Comparison of ENCODE assay signal across 35 cellular contexts in the genomic region with DNA sequence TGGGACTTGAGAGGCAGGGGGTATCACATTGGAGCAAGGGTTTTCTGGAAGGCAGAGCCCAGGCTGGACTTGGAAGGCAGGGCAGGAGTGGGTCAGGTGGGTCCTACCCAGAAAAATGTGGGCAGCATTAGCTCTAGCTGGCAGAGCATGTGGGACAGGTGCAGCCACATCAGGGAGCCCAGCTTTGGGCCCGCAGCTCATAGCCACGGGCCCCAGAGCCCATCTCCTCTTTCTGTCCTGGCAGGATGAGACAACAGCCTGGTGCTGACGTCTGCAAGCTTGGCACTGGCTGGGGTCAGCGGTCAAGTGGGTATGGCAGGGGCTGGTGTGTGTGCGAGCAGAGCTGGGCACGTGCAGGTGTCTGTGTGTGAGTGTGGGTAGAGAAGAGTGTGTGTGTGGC.
A peak's percentile ranks its signal among the peaks of the same experiment; 100 is the strongest.
DNase-seq lines count a peak whose midpoint lies in the region; ATAC-seq and TF ChIP-seq lines count a peak whose summit lies in the region.
"Had no signal": no experiment of that assay in that cellular context is flagged by ENCODE, and none has a peak within 500 bp of the region (broad histone marks: within the 10 kb centered on the region; RNA-seq: fewer than 3 reads in every experiment).

No MANE protein-coding gene starts in this region.

- H3K9me3 Mint-ChIP-seq in nephron progenitor cell, result no peaks in the 10 kb centered on the region
- no peaks in the 10 kb centered on the region for H3K9me3 Mint-ChIP-seq in activated T-cell treated with anti-CD3 and anti-CD28 coated beads, Interleukin-2, amount 50 U/mL, for 72 hours
- H3K9me3 Mint-ChIP-seq: activated naive CD4-positive, alpha-beta T cell treated with anti-CD3 and anti-CD28 coated beads, Interleukin-2, amount 50 U/mL, for 72 hours; activated T-helper 17 cell treated with anti-CD3 and anti-CD28 coated beads, Interleukin-2, amount 50 U/mL, for 72 hours; endodermal cell; stimulated activated naive CD8-positive, alpha-beta T cell treated with anti-CD3 and anti-CD28 coated beads, Interleukin-15, Interleukin-2, amounts not matched to agents 100 ng/mL and 50 ng/mL, for 24 hours had no signal

- BruUV-seq in A673 (replicated peaks; lab: Mats Ljungman, UMichigan), result no TSS peak

- H3K4me1 ChIP-seq in colonic mucosa (no peaks in the 10 kb centered on the region), vagina (no peaks in the 10 kb centered on the region), A673 (ENCODE audit: insufficient read depth, low read length, poor library complexity, severe bottlenecking) (no peaks in the 10 kb centered on the region)
- H3K4me1 ChIP-seq: breast epithelium, HAP-1, left lung, SJCRH30, uterus had no signal

- H3K36me3 ChIP-seq in colonic mucosa (no peaks in the 10 kb centered on the region), vagina (no peaks in the 10 kb centered on the region), A673 (ENCODE audit: insufficient read depth, low read length, poor library complexity, severe bottlenecking) (no peaks in the 10 kb centered on the region)
- H3K36me3 ChIP-seq: breast epithelium, HAP-1, left lung, SJCRH30, thoracic aorta, uterus had no signal

- no peaks in the 10 kb centered on the region for H3K36me3 Mint-ChIP-seq in nephron progenitor cell (ENCODE audit: low read depth)
- H3K36me3 Mint-ChIP-seq in activated T-cell treated with anti-CD3 and anti-CD28 coated beads, Interleukin-2, amount 50 U/mL, for 72 hours (ENCODE audit: insufficient read depth in 2 of 2), result no peaks in the 10 kb centered on the region
- H3K36me3 Mint-ChIP-seq: activated naive CD4-positive, alpha-beta T cell treated with anti-CD3 and anti-CD28 coated beads, Interleukin-2, amount 50 U/mL, for 72 hours; CD4-positive, alpha-beta memory T cell; naive thymus-derived CD8-positive, alpha-beta T cell had no signal

- intact Hi-C loops in colonic mucosa (cut with DNase I), result no loop called here
- intact Hi-C loops in vagina (cut with DNase I), result no loop called here
- intact Hi-C loops in A673 (cut with micrococcal nuclease; ENCODE audit: unreplicated experiment), result no loop called here

- CTCF ChIA-PET in A673 (lab: Charles Lee), result no interaction called here

- H3K27me3 ChIP-seq in colonic mucosa, result no peaks in the 10 kb centered on the region
- no peaks in the 10 kb centered on the region for H3K27me3 ChIP-seq in vagina
- no peaks in the 10 kb centered on the region for H3K27me3 ChIP-seq in A673 (replicated peaks; ENCODE audit: insufficient read depth, low read depth, low read length, poor library complexity)
- H3K27me3 ChIP-seq: breast epithelium, uterus had no signal

- H3K9me3 ChIP-seq in colonic mucosa (no peaks in the 10 kb centered on the region), vagina (no peaks in the 10 kb centered on the region), A673 (ENCODE audit: low read depth, low read length, poor library complexity, severe bottlenecking) (no peaks in the 10 kb centered on the region)
- H3K9me3 ChIP-seq: breast epithelium, HAP-1, left lung, SJCRH30, thoracic aorta, uterus had no signal

- no peak for TF ChIP-seq POLR2A in vagina (IDR thresholded peaks at IDR 0.05)

- peaks cover 14% of the 10 kb centered on the region for H3K27me3 Mint-ChIP-seq in nephron progenitor cell (ENCODE audit: low read depth, poor library complexity)
- H3K27me3 Mint-ChIP-seq in activated T-cell treated with anti-CD3 and anti-CD28 coated beads, Interleukin-2, amount 50 U/mL, for 72 hours (ENCODE audit: low read depth), result peaks cover 33% of the 10 kb centered on the region

- H3K4me1 Mint-ChIP-seq in nephron progenitor cell, result no peaks in the 10 kb centered on the region
- no peaks in the 10 kb centered on the region for H3K4me1 Mint-ChIP-seq in activated T-cell treated with anti-CD3 and anti-CD28 coated beads, Interleukin-2, amount 50 U/mL, for 72 hours (ENCODE audit: low read depth)
- H3K4me1 Mint-ChIP-seq: activated T-helper 17 cell treated with anti-CD3 and anti-CD28 coated beads, Interleukin-2, amount 50 U/mL, for 72 hours; B cell; CD4-positive, alpha-beta memory T cell; naive thymus-derived CD8-positive, alpha-beta T cell had no signal

- no peak for ATAC-seq in activated T-cell treated with anti-CD3 and anti-CD28 coated beads, Interleukin-2, amount 50 U/mL, for 72 hours (replicated peaks in 1 of 2)
- ATAC-seq: activated naive CD4-positive, alpha-beta T cell treated with anti-CD3 and anti-CD28 coated beads, Interleukin-2, amount 50 U/mL, for 72 hours; activated T-helper 17 cell treated with anti-CD3 and anti-CD28 coated beads, Interleukin-2, amount 50 U/mL, for 72 hours; K562; left lung; naive thymus-derived CD8-positive, alpha-beta T cell had no signal

- TF ChIP-seq CTCF in colonic mucosa (IDR thresholded peaks at IDR 0.05) (no peak), nephron progenitor cell (IDR thresholded peaks at IDR 0.05) (no peak), vagina (IDR thresholded peaks at IDR 0.05) (no peak), A673 (conservative IDR thresholded peaks at IDR 0.05; ENCODE audit: low read depth, low read length) (no peak)

- DNase-seq in activated effector memory CD4-positive, alpha-beta T cell treated with anti-CD3 and anti-CD28 coated beads, Interleukin-2, amount 50 U/mL, for 16 hours, result peak; percentile 43
- DNase-seq in activated effector memory CD4-positive, alpha-beta T cell treated with Interleukin-2 at 50 U/mL for 16 hours, result no peak
- DNase-seq in colonic mucosa, result peak; percentile 8
- DNase-seq in nephron progenitor cell, result no peak
- DNase-seq in vagina (ENCODE audit: extremely low spot score in 2 of 2), result peak; percentile 37 to 74
- DNase-seq in A673 (ENCODE audit: low spot score), result no peak
- no peak for DNase-seq in activated T-cell treated with anti-CD3 and anti-CD28 coated beads, Interleukin-2, amount 50 U/mL, for 72 hours
- DNase-seq in activated naive CD4-positive, alpha-beta T cell treated with anti-CD3 and anti-CD28 coated beads, Interleukin-2, amount 50 U/mL, for 16 hours, result no peak
- DNase-seq: ACHN; activated CD4-positive, alpha-beta T cell treated with anti-CD3 and anti-CD28 coated beads for 4 hours; anterior cingulate cortex; CD4-positive, alpha-beta memory T cell; glutamatergic neuron; left lung; naive thymus-derived CD8-positive, alpha-beta T cell; NCI-H1105; NCI-H187 treated with DMSO at 0.1 percent for 48 hours; NCI-H2171 treated with DMSO at 0.1 percent for 48 hours; NCI-H510A treated with DMSO at 0.1 percent for 48 hours; retina; RPMI8226; SJCRH30; stimulated activated CD4-positive, alpha-beta T cell treated with anti-CD3 and anti-CD28 coated beads, Interleukin-1b, Interleukin-23, amount 100 ng/mL, for 48 hours; T1000; uterus; WERI-Rb-1 had no signal

- POLR2A ChIA-PET in A673 (lab: Charles Lee; ENCODE audit: low non-redundant PET), result no interaction called here

- H3K9ac ChIP-seq in colonic mucosa (ENCODE audit: low read depth in 2 of 2, low read length in 2 of 2), result no peak overlapping the region

- no peak overlapping the region for H3K4me3 Mint-ChIP-seq in nephron progenitor cell
- no peak overlapping the region for H3K4me3 Mint-ChIP-seq in activated T-cell treated with anti-CD3 and anti-CD28 coated beads, Interleukin-2, amount 50 U/mL, for 72 hours
- H3K4me3 Mint-ChIP-seq: activated T-helper 17 cell treated with anti-CD3 and anti-CD28 coated beads, Interleukin-2, amount 50 U/mL, for 72 hours; B cell; CD4-positive, alpha-beta memory T cell; endodermal cell; naive thymus-derived CD8-positive, alpha-beta T cell; stimulated activated naive CD8-positive, alpha-beta T cell treated with anti-CD3 and anti-CD28 coated beads, Interleukin-15, Interleukin-2, amounts not matched to agents 100 ng/mL and 50 ng/mL, for 24 hours had no signal

- H3K27ac ChIP-seq in colonic mucosa (no peak overlapping the region), vagina (no peak overlapping the region), A673 (ENCODE audit: low read depth, low read length, poor library complexity, severe bottlenecking) (no peak overlapping the region)
- H3K27ac ChIP-seq: breast epithelium, left lung, SJCRH30, thoracic aorta, uterus, WERI-Rb-1 had no signal

- H3K27ac Mint-ChIP-seq in nephron progenitor cell, result peak overlapping the region; percentile 68
- H3K27ac Mint-ChIP-seq in activated T-cell treated with anti-CD3 and anti-CD28 coated beads, Interleukin-2, amount 50 U/mL, for 72 hours, result no peak overlapping the region
- H3K27ac Mint-ChIP-seq: activated naive CD4-positive, alpha-beta T cell treated with anti-CD3 and anti-CD28 coated beads, Interleukin-2, amount 50 U/mL, for 72 hours; activated T-helper 17 cell treated with anti-CD3 and anti-CD28 coated beads, Interleukin-2, amount 50 U/mL, for 72 hours; B cell; endodermal cell; stimulated activated naive CD8-positive, alpha-beta T cell treated with anti-CD3 and anti-CD28 coated beads, Interleukin-15, Interleukin-2, amounts not matched to agents 100 ng/mL and 50 ng/mL, for 24 hours had no signal

- no peak overlapping the region for H3K4me3 ChIP-seq in colonic mucosa
- no peak overlapping the region for H3K4me3 ChIP-seq in vagina
- no peak overlapping the region for H3K4me3 ChIP-seq in A673 (ENCODE audit: low read depth, low read length, poor library complexity, severe bottlenecking)
- H3K4me3 ChIP-seq: breast epithelium, HAP-1, K562, left lung, SJCRH30, thoracic aorta, uterus had no signal

Comparison
In these comparisons a context has a peak if more than half of its experiments do, and no peak if none do; other contexts are left out.
1. DNase-seq: peak in activated effector memory CD4-positive, alpha-beta T cell treated with anti-CD3 and anti-CD28 coated beads, Interleukin-2, amount 50 U/mL, for 16 hours (single experiment), colonic mucosa (single experiment) and vagina (2 of 2); none in activated effector memory CD4-positive, alpha-beta T cell treated with Interleukin-2 at 50 U/mL for 16 hours (single experiment), nephron progenitor cell (single experiment), A673 (single experiment), activated T-cell treated with anti-CD3 and anti-CD28 coated beads, Interleukin-2, amount 50 U/mL, for 72 hours (0 of 2) and activated naive CD4-positive, alpha-beta T cell treated with anti-CD3 and anti-CD28 coated beads, Interleukin-2, amount 50 U/mL, for 16 hours (single experiment).